Comparison of ENCODE assay signal across 18 cellular contexts in the genomic region with DNA sequence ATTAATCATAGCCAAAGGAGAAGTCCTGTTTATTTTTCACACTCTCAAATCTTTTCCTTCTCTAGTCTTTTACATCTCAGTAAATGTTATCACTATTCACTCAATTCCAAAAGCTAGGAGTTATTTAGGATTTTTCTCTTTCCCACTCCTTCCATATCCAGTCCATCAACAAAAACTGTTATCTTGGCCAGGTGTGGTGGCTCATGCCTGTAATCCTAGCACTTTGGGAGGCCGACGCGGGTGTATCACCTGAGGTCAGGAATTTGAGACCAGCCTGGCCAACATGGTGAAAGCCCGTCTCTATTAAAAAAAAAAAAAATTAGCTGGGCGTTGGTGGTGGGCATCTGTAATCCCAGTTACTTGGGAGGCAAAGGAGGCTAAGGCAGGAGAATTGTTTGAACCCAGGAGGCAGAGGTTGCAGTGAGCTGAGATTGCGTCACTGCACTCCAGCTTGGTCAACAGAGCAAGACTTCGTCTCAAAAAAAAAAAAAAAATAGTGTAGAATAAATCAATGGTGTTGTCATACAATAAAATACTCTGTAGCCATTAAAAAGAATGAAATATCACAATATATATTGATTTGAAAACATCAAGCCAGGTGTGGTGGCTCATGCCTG. TPM values are rescaled to one million over a fixed set of nuclear protein-coding genes. Genes with fewer than 3 reads are reported as not detected.
DNase-seq lines count a peak whose midpoint lies in the region; ATAC-seq, FAIRE-seq and TF ChIP-seq lines count a peak whose summit lies in the region.
"Had no signal": no experiment of that assay in that cellular context is flagged by ENCODE, and none has a peak within 500 bp of the region (broad histone marks: within the 10 kb centered on the region; RNA-seq: fewer than 3 reads in every experiment).

No MANE protein-coding gene starts in this region.

- peaks cover 1% of the 10 kb centered on the region for H3K36me3 Mint-ChIP-seq in activated CD8-positive, alpha-beta memory T cell treated with anti-CD3 and anti-CD28 coated beads, Interleukin-2, amount 10 ng/mL, durations not matched to agents 7 days and 5 days
- no peaks in the 10 kb centered on the region for H3K36me3 Mint-ChIP-seq in HFFc6 (ENCODE audit: low read depth)
- H3K36me3 Mint-ChIP-seq: CD8-positive, alpha-beta T cell had no signal

- H3K4me3 Mint-ChIP-seq in activated CD8-positive, alpha-beta memory T cell treated with anti-CD3 and anti-CD28 coated beads, Interleukin-2, amount 10 ng/mL, durations not matched to agents 7 days and 5 days = no peak overlapping the region
- H3K4me3 Mint-ChIP-seq in HFFc6 = no peak overlapping the region
- H3K4me3 Mint-ChIP-seq: CD8-positive, alpha-beta T cell had no signal

- H3K27ac ChIP-seq in PC-9 (0 out of 2 replicates have a peak overlapping the region, but pooled peaks have one; percentile 43), neutrophil (peak overlapping the region; percentile 99)
- H3K27ac ChIP-seq: BLaER1 had no signal

- H3K9me3 ChIP-seq in PC-9 (ENCODE audit: insufficient read depth, low read depth) (no peaks in the 10 kb centered on the region), neutrophil (no peaks in the 10 kb centered on the region)
- H3K9me3 ChIP-seq: BLaER1, HAP-1 had no signal

- H3K27me3 ChIP-seq in PC-9 (ENCODE audit: insufficient read depth, low read depth) = no peaks in the 10 kb centered on the region
- no peaks in the 10 kb centered on the region for H3K27me3 ChIP-seq in neutrophil
- H3K27me3 ChIP-seq: BLaER1 had no signal

- TF ChIP-seq CTCF in PC-9 (conservative IDR thresholded peaks at IDR 0.05) (no peak), neutrophil (IDR thresholded peaks at IDR 0.05) (no peak), HFFc6 (IDR thresholded peaks at IDR 0.05) (no peak)

- CTCF ChIA-PET in activated CD8-positive, alpha-beta memory T cell treated with anti-CD3 and anti-CD28 coated beads, Interleukin-2, amount 10 ng/mL, durations not matched to agents 7 days and 5 days (lab: Charles Lee) = interaction anchor here (0.6 to 1.3 kb wide), 4 partner anchors 25 to 440 kb away, joined by 3 to 5 read pairs (median 3); no protein-coding TSS in a partner anchor
- CTCF ChIA-PET in PC-9 (lab: Charles Lee) = interaction anchor here (0.6 kb wide), 1 partner anchor 25 kb away, joined by 3 read pairs; no protein-coding TSS in a partner anchor

- peaks cover 53% of the 10 kb centered on the region for H3K4me1 ChIP-seq in PC-9 (replicated peaks; ENCODE audit: insufficient read depth)
- peaks cover 77 to 79% of the 10 kb centered on the region in 2 experiments for H3K4me1 ChIP-seq in neutrophil (ENCODE audit: control insufficient read depth in 1 of 2, insufficient read depth in 1 of 2, low read depth in 1 of 2, low read length in 1 of 2)
- H3K4me1 ChIP-seq: HAP-1 had no signal

- no peak for DNase-seq in activated CD8-positive, alpha-beta memory T cell treated with anti-CD3 and anti-CD28 coated beads, Interleukin-2, amount 10 ng/mL, durations not matched to agents 7 days and 5 days
- no peak for DNase-seq in activated CD8-positive, alpha-beta memory T cell treated with anti-CD3 and anti-CD28 coated beads, Interleukin-2, amount 50 U/mL, for 4 hours
- DNase-seq in PC-9 (no peak), H54 (ENCODE audit: insufficient read length, low spot score) (no peak), HFFc6 (no peak)
- DNase-seq: 8988T; CD8-positive, alpha-beta T cell; DMS 273 treated with DMSO at 0.1 percent for 48 hours; DMS53; DND-41; EL had no signal

- H3K27me3 Mint-ChIP-seq in activated CD8-positive, alpha-beta memory T cell treated with anti-CD3 and anti-CD28 coated beads, Interleukin-2, amount 10 ng/mL, durations not matched to agents 7 days and 5 days = no peaks in the 10 kb centered on the region
- no peaks in the 10 kb centered on the region for H3K27me3 Mint-ChIP-seq in HFFc6 (ENCODE audit: insufficient read depth)

- no peaks in the 10 kb centered on the region for H3K36me3 ChIP-seq in PC-9 (ENCODE audit: low read depth)
- no peaks in the 10 kb centered on the region for H3K36me3 ChIP-seq in neutrophil
- H3K36me3 ChIP-seq: BLaER1, HAP-1 had no signal

- no TSS peak for BruUV-seq in PC-9 (replicated peaks; lab: Mats Ljungman, UMichigan)

- H3K4me3 ChIP-seq in PC-9 (no peak overlapping the region), neutrophil (ENCODE audit: low read depth in 1 of 2, low read length in 1 of 2) (no peak overlapping the region)
- H3K4me3 ChIP-seq: BLaER1, GM12878, HAP-1 had no signal

- H3K79me2 ChIP-seq in PC-9 (ENCODE audit: low read depth) = no peaks in the 10 kb centered on the region

- intact Hi-C loops in PC-9 (cut with micrococcal nuclease; ENCODE audit: unreplicated experiment) = loop anchor here (1.0 to 2.0 kb wide), 2 partner anchors 17 to 25 kb away; no protein-coding TSS in a partner anchor

- no peak overlapping the region for H2AFZ ChIP-seq in PC-9

- no peaks in the 10 kb centered on the region for H3K9me2 ChIP-seq in PC-9 (ENCODE audit: insufficient read depth)

- POLR2A ChIA-PET in PC-9 (lab: Charles Lee; ENCODE audit: unreplicated experiment) = interaction anchor here (0.5 to 1.2 kb wide), 2 partner anchors 15 to 56 kb away, joined by 3 to 14 read pairs; no protein-coding TSS in a partner anchor

- H3K4me1 Mint-ChIP-seq in activated CD8-positive, alpha-beta memory T cell treated with anti-CD3 and anti-CD28 coated beads, Interleukin-2, amount 10 ng/mL, durations not matched to agents 7 days and 5 days = peaks cover 27% of the 10 kb centered on the region
- H3K4me1 Mint-ChIP-seq in HFFc6 (ENCODE audit: low read depth) = peaks cover 32% of the 10 kb centered on the region

- FAIRE-seq in H54 (lab: Jason Lieb, UNC) = no peak
- FAIRE-seq: GM12878, H1 had no signal

- no peak for TF ChIP-seq POLR2A in H54 (IDR thresholded peaks at IDR 0.05; ENCODE audit: low read depth, low read length)

- no peaks in the 10 kb centered on the region for H3K9me3 Mint-ChIP-seq in activated CD8-positive, alpha-beta memory T cell treated with anti-CD3 and anti-CD28 coated beads, Interleukin-2, amount 10 ng/mL, durations not matched to agents 7 days and 5 days (ENCODE audit: low read depth)
- H3K9me3 Mint-ChIP-seq in HFFc6 = no peaks in the 10 kb centered on the region
- H3K9me3 Mint-ChIP-seq: CD8-positive, alpha-beta T cell had no signal

- peak overlapping the region; percentile 20 for H3K27ac Mint-ChIP-seq in activated CD8-positive, alpha-beta memory T cell treated with anti-CD3 and anti-CD28 coated beads, Interleukin-2, amount 10 ng/mL, durations not matched to agents 7 days and 5 days
- no peak overlapping the region for H3K27ac Mint-ChIP-seq in HFFc6
- H3K27ac Mint-ChIP-seq: CD8-positive, alpha-beta T cell had no signal

- ATAC-seq in activated CD8-positive, alpha-beta memory T cell treated with anti-CD3 and anti-CD28 coated beads, Interleukin-2, amount 10 ng/mL, durations not matched to agents 7 days and 5 days = no peak
- no peak for ATAC-seq in GM19351 (IDR thresholded peaks at IDR 0.05; ENCODE audit: unreplicated experiment)
- ATAC-seq: CD8-positive, alpha-beta T cell; GM12878 had no signal

- no peaks in the 10 kb centered on the region for H4K20me1 ChIP-seq in PC-9 (ENCODE audit: insufficient read depth)
- H4K20me1 ChIP-seq: BLaER1 had no signal

- peaks cover 46% of the 10 kb centered on the region for H3F3A ChIP-seq in PC-9 (ENCODE audit: insufficient read depth, low read depth)

- no peak overlapping the region for H3K4me2 ChIP-seq in PC-9
- H3K4me2 ChIP-seq: BLaER1 had no signal

RNA-seq across cellular contexts. Expression of a gene that starts 46.6 kb away (rescaled TPM):
- total RNA-seq in activated CD8-positive, alpha-beta memory T cell treated with anti-CD3 and anti-CD28 coated beads, Interleukin-2, amount 10 ng/mL, durations not matched to agents 7 days and 5 days = 10 to 100 TPM; 17.9 to 18.1 TPM
- total RNA-seq in PC-9 (2021) = 28.2 and 30.3 TPM in 2 replicates
- total RNA-seq in HFFc6 (2021; fragmentation: NEBNext Ultra II Directional; extraction: Animal tissue kit (Norgen Biotek cat#: 25700)) = 10 to 100 TPM; 15.3 to 17.5 (median 15.9) TPM

RNA-seq across cellular contexts. Expression of a gene that starts 49.9 kb away (rescaled TPM):
- 100 to 1,000 TPM; 193 to 290 TPM for total RNA-seq in activated CD8-positive, alpha-beta memory T cell treated with anti-CD3 and anti-CD28 coated beads, Interleukin-2, amount 10 ng/mL, durations not matched to agents 7 days and 5 days
- 24.9 and 26.2 TPM in 2 replicates for total RNA-seq in PC-9 (2021)
- 10 to 100 TPM; 37.0 to 50.5 (median 38.5) TPM for total RNA-seq in HFFc6 (2021; fragmentation: NEBNext Ultra II Directional; extraction: Animal tissue kit (Norgen Biotek cat#: 25700))
- total RNA-seq: HT-29 had no signal
